23 cellular contexts compared by ENCODE assay signal in genomic region chr16:57165483-57165882, GRCh38.
"Had no signal": no experiment of that assay in that cellular context is flagged by ENCODE, and none has a peak within 500 bp of the region (broad histone marks: within the 10 kb centered on the region; RNA-seq: fewer than 3 reads in every experiment).

No MANE protein-coding gene starts in this region.

- ATAC-seq: effector memory CD8-positive, alpha-beta T cell; left cardiac atrium; left ventricle myocardium superior; natural killer cell; sciatic nerve; stimulated activated naive CD8-positive, alpha-beta T cell treated with anti-CD3 and anti-CD28 coated beads, Interleukin-15, amount 100 ng/mL, for 72 hours had no signal

- H3K9me3 ChIP-seq: testis, tibial nerve, upper lobe of left lung had no signal

- H3K4me2 ChIP-seq: smooth muscle cell had no signal

- H3K27me3 ChIP-seq: testis, tibial nerve, upper lobe of left lung had no signal

- H3K27ac ChIP-seq: coronary artery, parathyroid adenoma, testis, tibial nerve had no signal

- H3K9ac ChIP-seq: parathyroid adenoma had no signal

- H3K4me3 ChIP-seq: coronary artery, lung, smooth muscle cell, testis, tibial nerve, upper lobe of left lung had no signal

- H3K79me2 ChIP-seq: parathyroid adenoma had no signal

- H2AFZ ChIP-seq: parathyroid adenoma had no signal

- DNase-seq: dermis blood vessel endothelial cell; effector memory CD8-positive, alpha-beta T cell; head of caudate nucleus; kidney; left cardiac atrium; left ventricle myocardium superior; natural killer cell; stimulated activated CD4-positive, alpha-beta T cell treated with anti-CD3 and anti-CD28 coated beads, Interleukin-12 subunit alpha, Interleukin-12 subunit beta, amount 100 ng/mL, for 4 hours; stimulated activated CD4-positive, alpha-beta T cell treated with anti-CD3 and anti-CD28 coated beads, Interleukin-1b, Interleukin-23, amount 100 ng/mL, for 48 hours; stimulated activated CD4-positive, alpha-beta T cell treated with anti-CD3 and anti-CD28 coated beads, Interleukin-4, amount 100 ng/mL, for 1 hour; stimulated activated CD8-positive, alpha-beta memory T cell treated with anti-CD3 and anti-CD28 coated beads, Interleukin-4, amount 100 ng/mL, for 48 hours; stimulated activated naive CD4-positive, alpha-beta T cell; stimulated activated naive CD8-positive, alpha-beta T cell treated with anti-CD3 and anti-CD28 coated beads, Interleukin-15, amount 100 ng/mL, for 72 hours; testis; upper lobe of left lung had no signal

- H3K4me1 ChIP-seq: parathyroid adenoma, testis had no signal

- FAIRE-seq: endometrium, kidney, urothelium cell line had no signal
